In genomic region chr9:546797-547223, GRCh38 we compare ENCODE assay signal across 9 cellular contexts. TPM values are rescaled to one million over a fixed set of nuclear protein-coding genes. Genes with fewer than 3 reads are reported as not detected.
DNase-seq lines count a peak whose midpoint lies in the region; ATAC-seq and TF ChIP-seq lines count a peak whose summit lies in the region.
"Had no signal": no experiment of that assay in that cellular context is flagged by ENCODE, and none has a peak within 500 bp of the region (broad histone marks: within the 10 kb centered on the region; RNA-seq: fewer than 3 reads in every experiment).

No MANE protein-coding gene starts in this region.

- no peaks in the 10 kb centered on the region for H3K36me3 Mint-ChIP-seq in stimulated activated memory B cell treated with anti-CD40 and anti-IgM and Interleukin-4, amounts not matched to agents 10 μg/mL and 1 μg/mL and 100 μg/mL, for 72 hours
- H3K36me3 Mint-ChIP-seq: activated naive CD8-positive, alpha-beta T cell treated with anti-CD3 and anti-CD28 coated beads, Interleukin-2, amount 10 ng/mL, durations not matched to agents 7 days and 5 days had no signal

- H2BK15ac ChIP-seq in IMR-90 (ENCODE audit: low read depth, low read length) = no peak overlapping the region

- peaks cover 12% of the 10 kb centered on the region for H3K4me1 Mint-ChIP-seq in stimulated activated memory B cell treated with anti-CD40 and anti-IgM and Interleukin-4, amounts not matched to agents 10 μg/mL and 1 μg/mL and 100 μg/mL, for 72 hours

- intact Hi-C loops in IMR-90 (cut with micrococcal nuclease) = loop anchor here (1.0 kb wide), 1 partner anchor 162 kb away; no protein-coding TSS in a partner anchor

- no peak overlapping the region for H4K91ac ChIP-seq in IMR-90 (ENCODE audit: insufficient read depth, low read depth, low read length)

- no peak overlapping the region for H2BK120ac ChIP-seq in IMR-90 (ENCODE audit: low read depth, low read length)

- no peak overlapping the region for H3K27ac ChIP-seq in IMR-90 (ENCODE audit: insufficient read depth, low read length)
- H3K27ac ChIP-seq in WERI-Rb-1 = no peak overlapping the region

- H3K79me1 ChIP-seq in IMR-90 (ENCODE audit: low read depth in 1 of 2, low read length in 2 of 2) = no peaks in the 10 kb centered on the region

- ATAC-seq in IMR-90 (ENCODE audit: low read depth) (peak; percentile 62), HG03442 (IDR thresholded peaks at IDR 0.05; ENCODE audit: unreplicated experiment) (no peak)
- no peak for ATAC-seq in stimulated activated memory B cell treated with anti-CD40 and anti-IgM and Interleukin-4, amounts not matched to agents 10 μg/mL and 1 μg/mL and 100 μg/mL, for 72 hours

- WGBS in IMR-90 (ENCODE audit: extremely low coverage in 2 of 2, insufficient read length in 1 of 2), 2 experiments = no CpG with 5 or more reads among the region's 3 CpGs

- no peaks in the 10 kb centered on the region for H3K36me3 ChIP-seq in IMR-90 (ENCODE audit: control insufficient read depth, insufficient read depth, low read length)
- peaks cover 6% of the 10 kb centered on the region for H3K36me3 ChIP-seq in WERI-Rb-1

- H3K4me3 ChIP-seq in IMR-90 (ENCODE audit: insufficient read depth, low read depth, low read length) (no peak overlapping the region), WERI-Rb-1 (ENCODE audit: low read depth, low read length) (no peak overlapping the region)

- H3K27me3 ChIP-seq in IMR-90 (ENCODE audit: control insufficient read depth, insufficient read depth, low read length) (peaks cover 2% of the 10 kb centered on the region), WERI-Rb-1 (ENCODE audit: insufficient read depth, low read depth, severe bottlenecking) (no peaks in the 10 kb centered on the region)

- no peak overlapping the region for H2BK20ac ChIP-seq in IMR-90 (ENCODE audit: low read depth, low read length)

- BruUV-seq in IMR-90 (replicated peaks; lab: Mats Ljungman, UMichigan) = no TSS peak

- no peak overlapping the region for H3K9ac ChIP-seq in IMR-90 (ENCODE audit: low read depth, low read length)

- no peak overlapping the region for H2AK5ac ChIP-seq in IMR-90 (ENCODE audit: low read depth, low read length)

- no peaks in the 10 kb centered on the region for H3K9me3 Mint-ChIP-seq in stimulated activated memory B cell treated with anti-CD40 and anti-IgM and Interleukin-4, amounts not matched to agents 10 μg/mL and 1 μg/mL and 100 μg/mL, for 72 hours
- H3K9me3 Mint-ChIP-seq: activated naive CD8-positive, alpha-beta T cell treated with anti-CD3 and anti-CD28 coated beads, Interleukin-2, amount 10 ng/mL, durations not matched to agents 7 days and 5 days had no signal

- no peaks in the 10 kb centered on the region for H3K4me1 ChIP-seq in IMR-90 (ENCODE audit: control insufficient read depth, insufficient read depth, low read length)

- no peak for TF ChIP-seq POLR2A in IMR-90 (IDR thresholded peaks at IDR 0.05; ENCODE audit: low read depth, low read length)

- DNase-seq in IMR-90 (no peak), WERI-Rb-1 (no peak), hippocampal formation (lab: John Stamatoyannopoulos, UW) (peak; percentile 45 to 86), GM13977 (ENCODE audit: low spot score) (no peak), NK-92 (lab: John Stamatoyannopoulos, UW; ENCODE audit: unreplicated experiment) (no peak)
- no peak for DNase-seq in activated CD8-positive, alpha-beta memory T cell treated with anti-CD3 and anti-CD28 coated beads, Interleukin-2, amount 50 U/mL, for 4 hours
- DNase-seq: activated naive CD8-positive, alpha-beta T cell treated with anti-CD3 and anti-CD28 coated beads, Interleukin-2, amount 10 ng/mL, durations not matched to agents 7 days and 5 days had no signal

- no peaks in the 10 kb centered on the region for H4K20me1 ChIP-seq in IMR-90 (ENCODE audit: insufficient read depth, low read length)

- TF ChIP-seq CTCF in IMR-90 (conservative IDR thresholded peaks at IDR 0.05; ENCODE audit: low read depth, low read length) = 0 out of 2 replicates have a peak, but pooled peaks have one; percentile 3
- TF ChIP-seq CTCF in WERI-Rb-1 (IDR thresholded peaks at IDR 0.05; ENCODE audit: low read depth, low read length) = peak; percentile 46; the same call in 1 of the 2 replicates
- no peak for TF ChIP-seq CTCF in GM13977 (IDR thresholded peaks at IDR 0.05; ENCODE audit: extremely low read depth, insufficient read depth, missing control alignments)

- no peaks in the 10 kb centered on the region; the same call in 1 of the 2 replicates for H3K9me1 ChIP-seq in IMR-90 (ENCODE audit: insufficient read depth, low read length)

- no peak overlapping the region for H3K56ac ChIP-seq in IMR-90 (ENCODE audit: extremely low read depth, insufficient read depth, low read length)

- H2AFZ ChIP-seq in IMR-90 (replicated peaks; ENCODE audit: low read length, poor library complexity) = no peak overlapping the region

- no peak overlapping the region for H2BK5ac ChIP-seq in IMR-90 (ENCODE audit: low read depth, low read length, poor library complexity, severe bottlenecking)

- in situ Hi-C loops in IMR-90 (cut with MboI; ENCODE audit: low sequenced_read_pairs) (no loop called here), GM13977 (cut with MboI; ENCODE audit: low pct_unique_long_range_greater_than_20kb, low sequenced_read_pairs, unreplicated experiment) (no loop called here)

- dilution Hi-C loops in IMR-90 (cut with HindIII; ENCODE audit: low sequenced_read_pairs, unreplicated experiment) = no loop called here

- no peak overlapping the region for H3K18ac ChIP-seq in IMR-90 (ENCODE audit: low read depth, low read length)

- H3K23ac ChIP-seq in IMR-90 (ENCODE audit: low read depth, low read length) = no peak overlapping the region

- no peak overlapping the region for H3K4ac ChIP-seq in IMR-90 (ENCODE audit: low read depth, low read length)

- no peak overlapping the region for H3K4me2 ChIP-seq in IMR-90 (ENCODE audit: low read depth, low read length)

- H3K27ac Mint-ChIP-seq in stimulated activated memory B cell treated with anti-CD40 and anti-IgM and Interleukin-4, amounts not matched to agents 10 μg/mL and 1 μg/mL and 100 μg/mL, for 72 hours = peak overlapping the region; percentile 36
- H3K27ac Mint-ChIP-seq: activated naive CD8-positive, alpha-beta T cell treated with anti-CD3 and anti-CD28 coated beads, Interleukin-2, amount 10 ng/mL, durations not matched to agents 7 days and 5 days had no signal

- H2AK9ac ChIP-seq in IMR-90 (replicated peaks; ENCODE audit: low read depth, low read length, poor library complexity) = no peak overlapping the region

- TF ChIP-seq RAD21 in IMR-90 (IDR thresholded peaks at IDR 0.05; ENCODE audit: low read length) = no peak

- H3K14ac ChIP-seq in IMR-90 (replicated peaks; ENCODE audit: low read depth, low read length) = no peak overlapping the region

- POLR2A ChIA-PET in IMR-90 (lab: Charles Lee; ENCODE audit: unreplicated experiment) = no interaction called here

- no peaks in the 10 kb centered on the region for H3K27me3 Mint-ChIP-seq in stimulated activated memory B cell treated with anti-CD40 and anti-IgM and Interleukin-4, amounts not matched to agents 10 μg/mL and 1 μg/mL and 100 μg/mL, for 72 hours

- H3K4me3 Mint-ChIP-seq in stimulated activated memory B cell treated with anti-CD40 and anti-IgM and Interleukin-4, amounts not matched to agents 10 μg/mL and 1 μg/mL and 100 μg/mL, for 72 hours = no peak overlapping the region
- H3K4me3 Mint-ChIP-seq: activated naive CD8-positive, alpha-beta T cell treated with anti-CD3 and anti-CD28 coated beads, Interleukin-2, amount 10 ng/mL, durations not matched to agents 7 days and 5 days had no signal

- CTCF ChIA-PET in IMR-90 (lab: Yijun Ruan, JAX) = interaction anchor here (0.6 kb wide), 1 partner anchor 180 kb away, joined by 4 read pairs; no protein-coding TSS in a partner anchor

- H3K9me3 ChIP-seq in IMR-90 (ENCODE audit: control insufficient read depth, insufficient read depth, low read length) = no peaks in the 10 kb centered on the region
- H3K9me3 ChIP-seq in WERI-Rb-1 (ENCODE audit: severe bottlenecking) = no peaks in the 10 kb centered on the region

- no peak overlapping the region for H4K8ac ChIP-seq in IMR-90 (ENCODE audit: low read depth in 2 of 2, low read length in 2 of 2)

- H4K5ac ChIP-seq in IMR-90 (ENCODE audit: low read depth, low read length) = no peak overlapping the region

TF ChIP-seq in IMR-90, 13 proteins besides CTCF, POLR2A, EP300 and RAD21 (continues in another document):
- TF ChIP-seq NFE2L2 (IDR thresholded peaks at IDR 0.05; ENCODE audit: low read depth, low read length) = no peak
- TF ChIP-seq RCOR1 (IDR thresholded peaks at IDR 0.05; ENCODE audit: insufficient replicate concordance, low read length) = no peak
- TF ChIP-seq ELK1 (IDR thresholded peaks at IDR 0.05; ENCODE audit: borderline replicate concordance, low read depth, low read length) = no peak
- no peak for TF ChIP-seq MXI1 (IDR thresholded peaks at IDR 0.05; ENCODE audit: borderline replicate concordance, low read depth, low read length)
- TF ChIP-seq MAFK (IDR thresholded peaks at IDR 0.05; ENCODE audit: low read depth, low read length) = no peak
- TF ChIP-seq FOS (IDR thresholded peaks at IDR 0.05; ENCODE audit: low read depth, low read length) = no peak
- TF ChIP-seq SMC3 (IDR thresholded peaks at IDR 0.05; ENCODE audit: low read depth, low read length) = no peak
- no peak for TF ChIP-seq MAZ (IDR thresholded peaks at IDR 0.05; ENCODE audit: borderline replicate concordance, low read depth, low read length)
- TF ChIP-seq USF2 (IDR thresholded peaks at IDR 0.05; ENCODE audit: low read depth, low read length) = no peak
- no peak for TF ChIP-seq CEBPB (IDR thresholded peaks at IDR 0.05; ENCODE audit: low read depth, low read length)
- TF ChIP-seq RFX5 (IDR thresholded peaks at IDR 0.05; ENCODE audit: low read depth, low read length) = no peak

RNA-seq across cellular contexts. Expression of gene KANK1, which starts 42.3 kb away (rescaled TPM):
- 40.5 and 41.4 TPM in 2 replicates for total RNA-seq in IMR-90 (2012; rRNA removed)
- 29.2 and 29.9 TPM in 2 replicates for polyA plus RNA-seq in IMR-90 (2012; rRNA removed)
- polyA plus RNA-seq in IMR-90 (2012; cell fraction: cytosol; rRNA removed) = 21.4 and 25.6 TPM in 2 replicates
- 50.0 and 51.7 TPM in 2 replicates for polyA plus RNA-seq in IMR-90 (2012; cell fraction: nucleus; rRNA removed; ENCODE audit: low replicate concordance)

Comparison
In these comparisons a context has a peak if more than half of its experiments do, and no peak if none do; other contexts are left out.
1. DNase-seq: peak in hippocampal formation (2 of 2); none in IMR-90 (single experiment), WERI-Rb-1 (single experiment), GM13977 (single experiment), NK-92 (single experiment) and activated CD8-positive, alpha-beta memory T cell treated with anti-CD3 and anti-CD28 coated beads, Interleukin-2, amount 50 U/mL, for 4 hours (single experiment).